ENCODE assay signal across 22 cellular contexts in genomic region chr3:153980252-153980590, GRCh38.
DNase-seq lines count a peak whose midpoint lies in the region; ATAC-seq, FAIRE-seq and TF ChIP-seq lines count a peak whose summit lies in the region.
"Had no signal": no experiment of that assay in that cellular context is flagged by ENCODE, and none has a peak within 500 bp of the region (broad histone marks: within the 10 kb centered on the region; RNA-seq: fewer than 3 reads in every experiment).

No MANE protein-coding gene starts in this region.

- H2AFZ ChIP-seq in K562 (ENCODE audit: low read depth, low read length), result peak overlapping the region; percentile 87

- no peak overlapping the region for H3K4me3 Mint-ChIP-seq in MCF 10A (ENCODE audit: unreplicated experiment)
- H3K4me3 Mint-ChIP-seq: activated CD8-positive, alpha-beta memory T cell treated with anti-CD3 and anti-CD28 coated beads, Interleukin-2, amount 10 ng/mL, durations not matched to agents 7 days and 5 days; naive B cell; T-helper 17 cell had no signal

- no peak overlapping the region for H3K27ac ChIP-seq in breast epithelium
- peak overlapping the region; percentile 51; the same call in 1 of the 3 replicates for H3K27ac ChIP-seq in K562 (ENCODE audit: extremely low read depth, low read depth, low read length)
- H3K27ac ChIP-seq: BLaER1 treated with 17β-estradiol and CSF1 and Interleukin-3, amounts not matched to agents 10 nM and 100 nM; spleen had no signal

- TF ChIP-seq RAD21 in K562 (CRISPR knock-in tag; conservative IDR thresholded peaks at IDR 0.05 in 1 of 2, IDR thresholded peaks at IDR 0.05 in 1 of 2), result no peak

- BruUV-seq in MCF 10A (replicated peaks; lab: Mats Ljungman, UMichigan) (no TSS peak), K562 (replicated peaks; lab: Mats Ljungman, UMichigan) (no TSS peak)

- peak overlapping the region; percentile 18; the same call in 1 of the 2 replicates for H3K4me2 ChIP-seq in K562 (ENCODE audit: insufficient read depth, low read length)
- H3K4me2 ChIP-seq: BLaER1 treated with 17β-estradiol and CSF1 and Interleukin-3, amounts not matched to agents 10 nM and 100 nM had no signal

- TF ChIP-seq POLR2A in breast epithelium (IDR thresholded peaks at IDR 0.05), result no peak
- no peak for TF ChIP-seq POLR2A in K562 (conservative IDR thresholded peaks at IDR 0.05)

- H3K27me3 ChIP-seq in breast epithelium (no peaks in the 10 kb centered on the region), K562 (ENCODE audit: control insufficient read depth in 2 of 2, insufficient read depth in 2 of 2, low read length in 2 of 2) (no peaks in the 10 kb centered on the region)
- H3K27me3 ChIP-seq: BLaER1 treated with 17β-estradiol and CSF1 and Interleukin-3, amounts not matched to agents 10 nM and 100 nM; spleen had no signal

- H3K4me3 ChIP-seq in breast epithelium, result no peak overlapping the region
- no peak overlapping the region for H3K4me3 ChIP-seq in K562
- H3K4me3 ChIP-seq: BLaER1 treated with 17β-estradiol and CSF1 and Interleukin-3, amounts not matched to agents 10 nM and 100 nM; spleen had no signal

- CTCF ChIA-PET in MCF 10A (lab: Yijun Ruan, JAX), result interaction anchor here (0.6 to 3.0 kb wide), 4 partner anchors 11 to 532 kb away, joined by 3 to 17 read pairs (median 3); no protein-coding TSS in a partner anchor
- CTCF ChIA-PET in K562 (lab: Yijun Ruan, JAX; ENCODE audit: low intra/inter-chr PET ratio), result no interaction called here

- FAIRE-seq in K562 (lab: Jason Lieb, UNC), result peak; percentile 6

- no peaks in the 10 kb centered on the region for H3K9me1 ChIP-seq in K562 (ENCODE audit: control insufficient read depth, insufficient read depth, low read length)

- in situ Hi-C loops in K562 (cut with MboI), result no loop called here

- no peaks in the 10 kb centered on the region for H3K27me3 Mint-ChIP-seq in MCF 10A (ENCODE audit: insufficient read depth, unreplicated experiment)
- H3K27me3 Mint-ChIP-seq: naive B cell had no signal

- H3K36me3 Mint-ChIP-seq in MCF 10A (ENCODE audit: insufficient read depth, unreplicated experiment), result no peaks in the 10 kb centered on the region
- H3K36me3 Mint-ChIP-seq: activated CD8-positive, alpha-beta memory T cell treated with anti-CD3 and anti-CD28 coated beads, Interleukin-2, amount 10 ng/mL, durations not matched to agents 7 days and 5 days; naive B cell had no signal

- TF ChIP-seq CTCF in MCF 10A (IDR thresholded peaks at IDR 0.05; ENCODE audit: unreplicated experiment) (no peak), breast epithelium (IDR thresholded peaks at IDR 0.05) (no peak), K562 (IDR thresholded peaks at IDR 0.05 in 2 of 3, conservative IDR thresholded peaks at IDR 0.05 in 1 of 3; ENCODE audit: insufficient read depth in 2 of 3, low read depth in 1 of 3, low read length in 3 of 3) (no peak)

- peaks cover 0 to 6% of the 10 kb centered on the region in 2 donors for H3K4me1 ChIP-seq in breast epithelium
- H3K4me1 ChIP-seq in K562 (replicated peaks in 1 of 2; ENCODE audit: control insufficient read depth in 2 of 2, insufficient read depth in 2 of 2, low read length in 2 of 2), result peaks cover 0 to 4% of the 10 kb centered on the region in 2 experiments; a peak in 1 of 5 replicates
- H3K4me1 ChIP-seq: BLaER1 treated with 17β-estradiol and CSF1 and Interleukin-3, amounts not matched to agents 10 nM and 100 nM; spleen had no signal

- intact Hi-C loops in MCF 10A (cut with micrococcal nuclease) (no loop called here), breast epithelium (cut with DNase I; ENCODE audit: low total_unique reads) (no loop called here), K562 (cut with micrococcal nuclease) (no loop called here)

- 0% methylated on average over 4 of the region's 4 CpGs for WGBS in K562 (ENCODE audit: insufficient coverage, low coverage, missing lambda C conversion rate)

- no peak overlapping the region for H3K9ac ChIP-seq in K562 (ENCODE audit: insufficient read depth in 1 of 2, low read depth in 2 of 2, low read length in 2 of 2)
- H3K9ac ChIP-seq: BLaER1 treated with 17β-estradiol and CSF1 and Interleukin-3, amounts not matched to agents 10 nM and 100 nM had no signal

- peaks cover 13% of the 10 kb centered on the region for H3K4me1 Mint-ChIP-seq in MCF 10A (ENCODE audit: insufficient read depth, unreplicated experiment)
- H3K4me1 Mint-ChIP-seq: activated CD8-positive, alpha-beta memory T cell treated with anti-CD3 and anti-CD28 coated beads, Interleukin-2, amount 10 ng/mL, durations not matched to agents 7 days and 5 days; naive B cell had no signal

- peak; percentile 81 for ATAC-seq in K562
- ATAC-seq in HG03442 (IDR thresholded peaks at IDR 0.05; ENCODE audit: unreplicated experiment), result no peak
- ATAC-seq: activated CD8-positive, alpha-beta memory T cell treated with anti-CD3 and anti-CD28 coated beads, Interleukin-2, amount 10 ng/mL, durations not matched to agents 7 days and 5 days; T-helper 17 cell had no signal

- POLR2A ChIA-PET in MCF 10A (lab: Yijun Ruan, JAX), result interaction anchor here (0.9 to 1.2 kb wide), 2 partner anchors 10 to 43 kb away, joined by 3 to 4 read pairs; no protein-coding TSS in a partner anchor
- POLR2A ChIA-PET in K562 (lab: Yijun Ruan, JAX), result no interaction called here

- no peak overlapping the region for H3K27ac Mint-ChIP-seq in MCF 10A (ENCODE audit: low read depth, unreplicated experiment)
- H3K27ac Mint-ChIP-seq: activated CD8-positive, alpha-beta memory T cell treated with anti-CD3 and anti-CD28 coated beads, Interleukin-2, amount 10 ng/mL, durations not matched to agents 7 days and 5 days; naive B cell; T-helper 17 cell had no signal

- H3K79me2 ChIP-seq in K562 (ENCODE audit: control insufficient read depth, insufficient read depth, low read length), result no peaks in the 10 kb centered on the region

- peaks cover 7% of the 10 kb centered on the region for H3K9me3 Mint-ChIP-seq in MCF 10A (ENCODE audit: unreplicated experiment)

- H3K36me3 ChIP-seq in breast epithelium, result no peaks in the 10 kb centered on the region
- H3K36me3 ChIP-seq in K562 (ENCODE audit: control insufficient read depth, insufficient read depth, low read length), result no peaks in the 10 kb centered on the region
- H3K36me3 ChIP-seq: BLaER1 treated with 17β-estradiol and CSF1 and Interleukin-3, amounts not matched to agents 10 nM and 100 nM; spleen had no signal

- DNase-seq in MCF 10A (ENCODE audit: unreplicated experiment) (peak; percentile 61), breast epithelium (ENCODE audit: low spot score in 2 of 2) (no peak), K562 (ENCODE audit: extremely low read depth in 1 of 4, low spot score in 3 of 4) (peak; percentile 10 to 73 (median 16)), kidney tubule cell (ENCODE audit: low spot score) (peak; percentile 80), ureter (ENCODE audit: low spot score) (peak; percentile 60), kidney glomerular epithelial cell (lab: John Stamatoyannopoulos, UW) (no peak), NCI-H524 (lab: John Stamatoyannopoulos, UW) (no peak)
- DNase-seq: 8988T; activated CD4-positive, CD25-positive, alpha-beta regulatory T cell treated with anti-CD3 and anti-CD28 coated beads, Interleukin-2, amount 50 U/mL, for 72 hours; activated CD8-positive, alpha-beta memory T cell treated with anti-CD3 and anti-CD28 coated beads, Interleukin-2, amount 10 ng/mL, durations not matched to agents 7 days and 5 days; activated effector memory CD4-positive, alpha-beta T cell treated with Interleukin-2 at 50 U/mL for 16 hours; DMS153; effector memory CD4-positive, alpha-beta T cell; GOT3; naive B cell; NCI-H146; NCI-H345; SHP77; spleen; T-helper 17 cell had no signal

- TF ChIP-seq EP300 in K562 (IDR thresholded peaks at IDR 0.05; ENCODE audit: low read length), result no peak

- H4K20me1 ChIP-seq in K562 (replicated peaks; ENCODE audit: control insufficient read depth, insufficient read depth, low read length), result no peaks in the 10 kb centered on the region
- H4K20me1 ChIP-seq: BLaER1 treated with 17β-estradiol and CSF1 and Interleukin-3, amounts not matched to agents 10 nM and 100 nM had no signal

- H3K9me3 ChIP-seq in breast epithelium, result peaks cover 0 to 5% of the 10 kb centered on the region in 2 donors
- H3K9me3 ChIP-seq in K562 (replicated peaks; ENCODE audit: control insufficient read depth, insufficient read depth, low read depth, low read length), result no peaks in the 10 kb centered on the region
- H3K9me3 ChIP-seq: BLaER1 treated with 17β-estradiol and CSF1 and Interleukin-3, amounts not matched to agents 10 nM and 100 nM; spleen had no signal

TF ChIP-seq in K562, 482 proteins besides CTCF, POLR2A, EP300 and RAD21:
- TF ChIP-seq C11orf30 (IDR thresholded peaks at IDR 0.05; ENCODE audit: low read depth) (peak; percentile 38; the same call in 1 of the 2 replicates), BCL6 (CRISPR knock-in tag; IDR thresholded peaks at IDR 0.05) (no peak), ZNF316 (IDR thresholded peaks at IDR 0.05) (peak; percentile 48), KDM1A (IDR thresholded peaks at IDR 0.05) (peak in 1 of 2 experiments; percentile 14; a peak in 1 of 4 replicates), MAFG (tag; conservative IDR thresholded peaks at IDR 0.05) (0 out of 2 replicates have a peak, but pooled peaks have one; percentile 12), YY1 (IDR thresholded peaks at IDR 0.05; ENCODE audit: borderline replicate concordance in 1 of 3, control insufficient read depth in 1 of 3, extremely low read depth in 1 of 3, insufficient read depth in 3 of 3, insufficient read length in 1 of 3, insufficient replicate concordance in 2 of 3, low read depth in 1 of 3, low read length in 2 of 3) (peak in 1 of 3 experiments; percentile 58), NFE2 (IDR thresholded peaks at IDR 0.05; ENCODE audit: low read depth) (peak; percentile 53; the same call in 1 of the 2 replicates), TAL1 (IDR thresholded peaks at IDR 0.05) (peak; percentile 41; the same call in 1 of the 2 replicates), DPF2 (IDR thresholded peaks at IDR 0.05) (0 out of 2 replicates have a peak, but pooled peaks have one; percentile 32), SMAD4 (CRISPR knock-in tag; conservative IDR thresholded peaks at IDR 0.05) (no peak), CBFA2T3 (IDR thresholded peaks at IDR 0.05) (peak; percentile 67), CBFA2T2 (conservative IDR thresholded peaks at IDR 0.05) (peak; percentile 38; the same call in 1 of the 2 replicates), ARID1B (IDR thresholded peaks at IDR 0.05) (peak; percentile 18; the same call in 1 of the 2 replicates), MCM3 (IDR thresholded peaks at IDR 0.05) (no peak), STAG1 (CRISPR knock-in tag; IDR thresholded peaks at IDR 0.05; ENCODE audit: borderline replicate concordance) (no peak)

Comparison
In these comparisons a context has a peak if more than half of its experiments do, and no peak if none do; other contexts are left out.
1. DNase-seq: peak in MCF 10A (single experiment), K562 (4 of 4), kidney tubule cell (single experiment) and ureter (single experiment); none in breast epithelium (0 of 2), kidney glomerular epithelial cell (single experiment) and NCI-H524 (0 of 2).